ENCODE assay signal across 9 cellular contexts in the genomic region with DNA sequence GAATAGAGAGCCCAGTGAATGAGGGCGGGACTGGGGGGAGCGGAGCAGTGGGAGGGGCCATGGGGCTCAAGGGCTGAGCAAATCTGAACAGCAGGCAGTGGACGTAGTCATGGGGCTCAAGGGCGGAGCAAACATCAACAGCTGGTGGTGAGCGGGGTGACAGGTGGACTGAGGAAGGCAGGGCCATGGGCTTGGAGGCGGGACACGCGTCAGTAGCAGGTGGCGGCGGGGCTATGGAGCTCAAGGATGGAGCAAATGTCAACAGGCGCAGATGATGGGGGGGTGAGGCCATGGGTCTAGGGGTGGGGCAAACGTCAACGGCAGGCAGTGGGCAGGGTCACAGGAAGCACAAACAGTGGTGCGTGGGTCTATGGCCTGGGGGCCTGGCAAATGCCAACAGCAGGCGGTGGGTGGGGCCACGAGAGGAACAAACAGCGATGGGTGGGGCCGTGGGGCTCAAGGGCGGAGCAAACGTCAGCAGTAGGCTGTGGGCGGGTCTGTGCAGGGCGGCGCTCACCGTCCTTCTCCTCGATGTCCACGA. TPM values are rescaled to one million over a fixed set of nuclear protein-coding genes. Genes with fewer than 3 reads are reported as not detected.
DNase-seq lines count a peak whose midpoint lies in the region; ATAC-seq and TF ChIP-seq lines count a peak whose summit lies in the region.
"Not testable (repeated sequence)": the region's sequence is repeated elsewhere in the genome, so short reads cannot be mapped to it uniquely, and the experiment has no call there.
"Had no signal": no experiment of that assay in that cellular context is flagged by ENCODE, and none has a peak within 500 bp of the region (broad histone marks: within the 10 kb centered on the region; RNA-seq: fewer than 3 reads in every experiment).

No MANE protein-coding gene starts in this region.

- H3K9me3 ChIP-seq in Caco-2; lung (ENCODE audit: control insufficient read depth in 2 of 2, insufficient read depth in 1 of 2, low read length in 1 of 2): not testable (repeated sequence)

- H3K9me3 Mint-ChIP-seq in Caco-2 (ENCODE audit: unreplicated experiment); activated CD4-positive, alpha-beta memory T cell treated with anti-CD3 and anti-CD28 coated beads for 36 hours: not testable (repeated sequence)

- not testable (repeated sequence) for H3K4me1 Mint-ChIP-seq in Caco-2 (ENCODE audit: low read depth, unreplicated experiment); activated CD4-positive, alpha-beta memory T cell treated with anti-CD3 and anti-CD28 coated beads for 36 hours (ENCODE audit: low read depth)

- H3K36me3 ChIP-seq in Caco-2 (ENCODE audit: control insufficient read depth, insufficient read depth, low read length); lung (ENCODE audit: control insufficient read depth in 2 of 2, insufficient read depth in 2 of 2, low read length in 2 of 2): not testable (repeated sequence)

- WGBS in lung, 2 donors = 26 to 35% methylated on average over 6 of the region's 26 CpGs

- not testable (repeated sequence) for H3K27me3 Mint-ChIP-seq in Caco-2 (ENCODE audit: insufficient read depth, unreplicated experiment); activated CD4-positive, alpha-beta memory T cell treated with anti-CD3 and anti-CD28 coated beads for 36 hours

- not testable (repeated sequence) for H3K27ac Mint-ChIP-seq in Caco-2 (ENCODE audit: unreplicated experiment); activated CD4-positive, alpha-beta memory T cell treated with anti-CD3 and anti-CD28 coated beads for 36 hours

- H3K27ac ChIP-seq in lung (ENCODE audit: low read depth in 1 of 2, low read length in 1 of 2) = not testable (repeated sequence)

- CTCF ChIA-PET in Caco-2 (lab: Charles Lee); activated CD4-positive, alpha-beta memory T cell treated with anti-CD3 and anti-CD28 coated beads for 36 hours (lab: Charles Lee): not testable (repeated sequence)

- not testable (repeated sequence) for H3K4me1 ChIP-seq in Caco-2; lung (ENCODE audit: control insufficient read depth in 2 of 2, insufficient read depth in 2 of 2, low read length in 2 of 2)

- DNase-seq in Caco-2 (peak; percentile 50 to 76), lung (ENCODE audit: low spot score) (peak; percentile 88)
- DNase-seq in activated CD4-positive, alpha-beta memory T cell treated with anti-CD3 and anti-CD28 coated beads for 36 hours = peak; percentile 43
- DNase-seq in central memory CD4-positive, alpha-beta T cell = peak; percentile 30
- DNase-seq in stimulated activated CD8-positive, alpha-beta memory T cell treated with anti-CD3 and anti-CD28 coated beads, Interleukin-7, amount 100 ng/mL, for 4 hours (ENCODE audit: low read depth in 2 of 2) = peak; percentile 9 to 15

- intact Hi-C loops in Caco-2 (cut with micrococcal nuclease; ENCODE audit: unreplicated experiment); activated CD4-positive, alpha-beta memory T cell treated with anti-CD3 and anti-CD28 coated beads for 36 hours (cut with micrococcal nuclease): not testable (repeated sequence)

- H3K4me3 ChIP-seq in Caco-2 (ENCODE audit: low read depth, low read length); lung: not testable (repeated sequence)

- H3K27me3 ChIP-seq in Caco-2 (replicated peaks; ENCODE audit: control insufficient read depth, insufficient read depth, low read length); lung (ENCODE audit: control insufficient read depth, insufficient read depth): not testable (repeated sequence)

- not testable (repeated sequence) for TF ChIP-seq CTCF in Caco-2 (IDR thresholded peaks at IDR 0.05; ENCODE audit: insufficient read depth in 1 of 2, low read depth in 1 of 2, low read length in 1 of 2, severe bottlenecking in 1 of 2, unreplicated experiment in 1 of 2); lung (IDR thresholded peaks at IDR 0.05; ENCODE audit: control extremely low read depth, extremely low read depth)

- ATAC-seq in GM21360 (IDR thresholded peaks at IDR 0.05; ENCODE audit: unreplicated experiment) (peak; percentile 43), HG02870 (IDR thresholded peaks at IDR 0.05; ENCODE audit: unreplicated experiment) (peak; percentile 40), HG03521 (IDR thresholded peaks at IDR 0.05; ENCODE audit: unreplicated experiment) (peak; percentile 36), lung (ENCODE audit: insufficient read depth, low FRiP score) (peak; percentile 81)

- not testable (repeated sequence) for H3K36me3 Mint-ChIP-seq in Caco-2 (ENCODE audit: insufficient read depth, unreplicated experiment); activated CD4-positive, alpha-beta memory T cell treated with anti-CD3 and anti-CD28 coated beads for 36 hours

- not testable (repeated sequence) for H3K4me3 Mint-ChIP-seq in Caco-2 (ENCODE audit: unreplicated experiment); activated CD4-positive, alpha-beta memory T cell treated with anti-CD3 and anti-CD28 coated beads for 36 hours

- not testable (repeated sequence) for BruUV-seq in Caco-2 (replicated peaks; lab: Mats Ljungman, UMichigan)

- POLR2A ChIA-PET in Caco-2 (lab: Charles Lee); activated CD4-positive, alpha-beta memory T cell treated with anti-CD3 and anti-CD28 coated beads for 36 hours (lab: Charles Lee): not testable (repeated sequence)

RNA-seq across cellular contexts. Expression of gene POLR2J3, which starts 20.2 kb away (rescaled TPM):
- 34.4 and 37.4 TPM in 2 replicates for total RNA-seq in Caco-2 (2022)
- total RNA-seq in activated CD4-positive, alpha-beta memory T cell treated with anti-CD3 and anti-CD28 coated beads for 36 hours = 10 to 100 TPM; 16.6 to 19.2 TPM
- total RNA-seq in lung = 10 to 100 TPM; 34.5 to 51.3 TPM
- 100 to 1,000 TPM in 1 of 2 donors, 10 to 100 TPM in 1; 47.5 to 126 TPM for polyA plus RNA-seq in lung

RNA-seq across cellular contexts. Expression of gene RASA4, which starts 24.0 kb away (rescaled TPM):
- total RNA-seq in Caco-2 (2022) = 6.1 and 7.2 TPM in 2 replicates
- 10 to 100 TPM; 25.2 to 26.8 TPM for total RNA-seq in activated CD4-positive, alpha-beta memory T cell treated with anti-CD3 and anti-CD28 coated beads for 36 hours
- 10 to 100 TPM; 21.0 to 31.2 TPM for total RNA-seq in lung
- polyA plus RNA-seq in lung = 10 to 100 TPM; 15.4 to 56.2 TPM

RNA-seq across cellular contexts. Expression of gene SPDYE2, which starts 41.5 kb away (rescaled TPM):
- total RNA-seq in Caco-2 (2022) = not detected in 2 replicates
- not detected for total RNA-seq in activated CD4-positive, alpha-beta memory T cell treated with anti-CD3 and anti-CD28 coated beads for 36 hours
- total RNA-seq in lung = under 1 TPM; 0.23 to 0.34 TPM
- under 1 TPM in 1 of 2 donors, not detected in 1; 0.14 TPM for polyA plus RNA-seq in lung
- total RNA-seq: subcutaneous adipose tissue had no signal

RNA-seq across cellular contexts. Expression of gene UPK3BL2, which starts 49.1 kb away (rescaled TPM):
- total RNA-seq in Caco-2 (2022) = 9.3 and 11.2 TPM in 2 replicates
- 1 to 10 TPM; 5.8 to 8.2 TPM for total RNA-seq in activated CD4-positive, alpha-beta memory T cell treated with anti-CD3 and anti-CD28 coated beads for 36 hours
- 10 to 100 TPM; 17.4 to 23.7 TPM for total RNA-seq in lung
- polyA plus RNA-seq in lung = 10 to 100 TPM; 12.5 to 17.3 TPM

RNA-seq across cellular contexts. Expression of gene UPK3BL1, which starts 50.0 kb away (rescaled TPM):
- total RNA-seq in Caco-2 (2022) = 9.9 and 13.7 TPM in 2 replicates
- total RNA-seq in activated CD4-positive, alpha-beta memory T cell treated with anti-CD3 and anti-CD28 coated beads for 36 hours = 1 to 10 TPM; 9.0 to 9.6 TPM
- total RNA-seq in lung = 10 to 100 TPM; 11.2 to 27.0 TPM
- 10 to 100 TPM; 18.5 to 54.3 TPM for polyA plus RNA-seq in lung

Comparison
In these comparisons a context has a peak if more than half of its experiments do, and no peak if none do; other contexts are left out.
1. DNase-seq: peak in every context shown above with its lines; median percentile 88 in lung; 63 in Caco-2; 43 in activated CD4-positive, alpha-beta memory T cell treated with anti-CD3 and anti-CD28 coated beads for 36 hours; 30 in central memory CD4-positive, alpha-beta T cell; 12 in stimulated activated CD8-positive, alpha-beta memory T cell treated with anti-CD3 and anti-CD28 coated beads, Interleukin-7, amount 100 ng/mL, for 4 hours.